25 cellular contexts compared by ENCODE assay signal in the genomic region with DNA sequence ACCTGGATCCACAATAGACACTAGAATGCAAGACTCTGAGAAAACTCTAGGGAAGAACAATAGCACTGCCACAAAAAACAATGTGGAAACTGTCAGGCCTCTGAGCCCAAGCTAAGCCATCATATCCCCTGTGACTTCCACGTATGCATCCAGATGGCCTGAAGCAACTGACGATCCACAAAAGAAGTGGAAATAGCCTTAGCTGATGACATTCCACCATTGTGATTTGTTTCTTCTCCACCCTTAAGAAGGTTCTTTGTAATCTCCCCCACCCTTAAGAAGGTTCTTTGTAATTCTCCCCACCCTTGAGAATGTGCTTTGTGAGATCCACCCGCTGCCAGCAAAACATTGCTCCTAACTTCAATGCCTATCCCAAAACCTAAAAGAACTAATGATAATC.
"Had no signal": no experiment of that assay in that cellular context is flagged by ENCODE, and none has a peak within 500 bp of the region (broad histone marks: within the 10 kb centered on the region; RNA-seq: fewer than 3 reads in every experiment).

No MANE protein-coding gene starts in this region.

- H3K4me3 Mint-ChIP-seq: mesothelial cell of epicardium; naive thymus-derived CD4-positive, alpha-beta T cell; nephron; stimulated activated memory B cell treated with anti-CD40 and anti-IgM and Interleukin-4, amounts not matched to agents 10 μg/mL and 1 μg/mL and 100 μg/mL, for 72 hours had no signal

- H3K27ac Mint-ChIP-seq: mesothelial cell of epicardium; naive thymus-derived CD4-positive, alpha-beta T cell; nephron; stimulated activated memory B cell treated with anti-CD40 and anti-IgM and Interleukin-4, amounts not matched to agents 10 μg/mL and 1 μg/mL and 100 μg/mL, for 72 hours had no signal

- ATAC-seq: esophagus mucosa; gastrocnemius medialis; heart left ventricle; left cardiac atrium; left lung; mucosa of descending colon; naive thymus-derived CD4-positive, alpha-beta T cell; psoas muscle; right cardiac atrium; stimulated activated memory B cell treated with anti-CD40 and anti-IgM and Interleukin-4, amounts not matched to agents 10 μg/mL and 1 μg/mL and 100 μg/mL, for 72 hours; stimulated activated naive CD8-positive, alpha-beta T cell treated with anti-CD3 and anti-CD28 coated beads, Interleukin-15, Interleukin-2, amounts not matched to agents 100 U/mL and 50 U/mL, for 24 hours had no signal

- H3K36me3 Mint-ChIP-seq: naive thymus-derived CD4-positive, alpha-beta T cell; stimulated activated memory B cell treated with anti-CD40 and anti-IgM and Interleukin-4, amounts not matched to agents 10 μg/mL and 1 μg/mL and 100 μg/mL, for 72 hours had no signal

- DNase-seq: cortex of kidney; effector CD4-positive, alpha-beta T cell; foreskin fibroblast; gastrocnemius medialis; heart left ventricle; left cardiac atrium; mesenchymal stem cell; mucosa of descending colon; naive thymus-derived CD4-positive, alpha-beta T cell; occipital lobe; ovary; posterior cingulate gyrus; psoas muscle; right cardiac atrium; stimulated activated CD4-positive, alpha-beta T cell treated with anti-CD3 and anti-CD28 coated beads, Interleukin-4, amount 100 ng/mL, for 4 hours; stimulated activated naive CD8-positive, alpha-beta T cell treated with anti-CD3 and anti-CD28 coated beads, Interleukin-15, Interleukin-2, amounts not matched to agents 100 U/mL and 50 U/mL, for 24 hours; substantia nigra; testis; tibial artery; upper lobe of left lung had no signal
